Comparison of ENCODE assay signal across 3 cellular contexts in the genomic region with DNA sequence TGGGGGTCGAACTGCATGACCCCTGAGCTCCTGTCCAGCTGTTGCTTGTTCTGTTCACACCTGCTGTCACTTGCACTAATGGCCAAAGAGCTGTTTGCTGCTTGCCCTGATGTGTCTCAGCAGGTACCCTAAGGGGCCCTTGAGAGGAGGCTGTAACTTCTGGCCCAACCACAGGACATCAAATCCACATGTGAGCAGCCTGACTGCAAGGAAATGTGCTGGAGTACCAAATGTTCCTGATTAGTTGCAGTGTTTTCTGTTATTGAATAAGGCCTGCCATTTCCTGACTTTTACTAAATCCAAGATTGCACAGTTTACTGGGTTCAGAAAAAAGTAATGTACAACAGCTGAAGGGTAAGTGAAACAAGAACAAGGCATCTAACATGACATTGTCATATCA.
TF ChIP-seq lines count a peak whose summit lies in the region.

No MANE protein-coding gene starts in this region.

TF ChIP-seq in HEK293, 187 proteins besides CTCF, POLR2A, EP300 and RAD21:
- TF ChIP-seq SP2 (tag by site-specific recombination; IDR thresholded peaks at IDR 0.05) (no peak), ZNF624 (tag by site-specific recombination; IDR thresholded peaks at IDR 0.05) (no peak), ZIC2 (tag by site-specific recombination; IDR thresholded peaks at IDR 0.05) (0 out of 2 replicates have a peak, but pooled peaks have one; percentile 13)
TF ChIP-seq in HEK293: peak in this region for 1.

TF ChIP-seq in IMR-90, 13 proteins besides CTCF, POLR2A, EP300 and RAD21:
- TF ChIP-seq BHLHE40 (IDR thresholded peaks at IDR 0.05; ENCODE audit: low read depth, low read length) (no peak), MXI1 (IDR thresholded peaks at IDR 0.05; ENCODE audit: borderline replicate concordance, low read depth, low read length) (no peak), NFE2L2 (IDR thresholded peaks at IDR 0.05; ENCODE audit: low read depth, low read length) (no peak), SMC3 (IDR thresholded peaks at IDR 0.05; ENCODE audit: low read depth, low read length) (no peak), RCOR1 (IDR thresholded peaks at IDR 0.05; ENCODE audit: insufficient replicate concordance, low read length) (no peak), CEBPB (IDR thresholded peaks at IDR 0.05; ENCODE audit: low read depth, low read length) (no peak), CHD1 (IDR thresholded peaks at IDR 0.05; ENCODE audit: low read depth, low read length) (no peak), MAZ (IDR thresholded peaks at IDR 0.05; ENCODE audit: borderline replicate concordance, low read depth, low read length) (no peak), FOS (IDR thresholded peaks at IDR 0.05; ENCODE audit: low read depth, low read length) (no peak), RFX5 (IDR thresholded peaks at IDR 0.05; ENCODE audit: low read depth, low read length) (no peak)
- TF ChIP-seq, protein P1, sequence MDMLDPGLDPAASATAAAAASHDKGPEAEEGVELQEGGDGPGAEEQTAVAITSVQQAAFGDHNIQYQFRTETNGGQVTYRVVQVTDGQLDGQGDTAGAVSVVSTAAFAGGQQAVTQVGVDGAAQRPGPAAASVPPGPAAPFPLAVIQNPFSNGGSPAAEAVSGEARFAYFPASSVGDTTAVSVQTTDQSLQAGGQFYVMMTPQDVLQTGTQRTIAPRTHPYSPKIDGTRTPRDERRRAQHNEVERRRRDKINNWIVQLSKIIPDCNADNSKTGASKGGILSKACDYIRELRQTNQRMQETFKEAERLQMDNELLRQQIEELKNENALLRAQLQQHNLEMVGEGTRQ (IDR thresholded peaks at IDR 0.05; ENCODE audit: low read depth, low read length): no peak

TF ChIP-seq in endothelial cell of umbilical vein, 7 proteins besides CTCF, POLR2A, EP300 and RAD21:
- TF ChIP-seq EZH2 (IDR thresholded peaks at IDR 0.05; ENCODE audit: borderline replicate concordance, low read depth, low read length, severe bottlenecking) (no peak), FOS (IDR thresholded peaks at IDR 0.05; ENCODE audit: borderline replicate concordance, insufficient read depth, low read length) (no peak), POLR2AphosphoS5 (IDR thresholded peaks at IDR 0.05; ENCODE audit: insufficient read depth, low read depth, low read length) (no peak), GATA2 (IDR thresholded peaks at IDR 0.05; ENCODE audit: insufficient read depth, insufficient read length, low read depth, low read length) (no peak), JUN (IDR thresholded peaks at IDR 0.05; ENCODE audit: borderline replicate concordance, insufficient read depth, insufficient read length, low read depth) (no peak), MYC (IDR thresholded peaks at IDR 0.05; ENCODE audit: low read depth, low read length) (no peak)
- TF ChIP-seq, protein P2, sequence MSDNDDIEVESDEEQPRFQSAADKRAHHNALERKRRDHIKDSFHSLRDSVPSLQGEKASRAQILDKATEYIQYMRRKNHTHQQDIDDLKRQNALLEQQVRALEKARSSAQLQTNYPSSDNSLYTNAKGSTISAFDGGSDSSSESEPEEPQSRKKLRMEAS (IDR thresholded peaks at IDR 0.05; ENCODE audit: insufficient read depth, insufficient read length): no peak
TF ChIP-seq in endothelial cell of umbilical vein: peak in this region for 0.
